In genomic region chr3:160052385-160053047, GRCh38 we compare ENCODE assay signal across 12 cellular contexts.
DNase-seq lines count a peak whose midpoint lies in the region; ATAC-seq and TF ChIP-seq lines count a peak whose summit lies in the region.
"Had no signal": no experiment of that assay in that cellular context is flagged by ENCODE, and none has a peak within 500 bp of the region (broad histone marks: within the 10 kb centered on the region; RNA-seq: fewer than 3 reads in every experiment).

No MANE protein-coding gene starts in this region.

- peak overlapping the region; percentile 3; the same call in 1 of the 2 replicates for H3K4me3 ChIP-seq in WI38 (ENCODE audit: low read depth, low read length)
- H3K4me3 ChIP-seq in fibroblast of villous mesenchyme (ENCODE audit: low read depth, low read length), result peak overlapping the region; percentile 31
- no peak overlapping the region for H3K4me3 ChIP-seq in neural progenitor cell

- H3K36me3 ChIP-seq in neural progenitor cell, result no peaks in the 10 kb centered on the region

- no peak overlapping the region for H3K4me2 ChIP-seq in neural progenitor cell

- H3K27me3 Mint-ChIP-seq in neural progenitor cell (ENCODE audit: insufficient read depth, low read depth), result peaks cover 15% of the 10 kb centered on the region

- H3K9ac ChIP-seq in neural progenitor cell, result no peak overlapping the region

- H3K36me3 Mint-ChIP-seq in neural progenitor cell, result no peaks in the 10 kb centered on the region
- H3K36me3 Mint-ChIP-seq: memory B cell had no signal

- H3K4me1 ChIP-seq in neural progenitor cell, result peaks cover 7% of the 10 kb centered on the region

- H4K20me1 ChIP-seq in neural progenitor cell (ENCODE audit: low read depth), result no peaks in the 10 kb centered on the region

- H3K4me1 Mint-ChIP-seq in neural progenitor cell, result no peaks in the 10 kb centered on the region
- H3K4me1 Mint-ChIP-seq: memory B cell had no signal

- H3F3A ChIP-seq in neural progenitor cell (ENCODE audit: low read depth), result no peaks in the 10 kb centered on the region

- DNase-seq in fibroblast of villous mesenchyme (ENCODE audit: low read depth) (peak; percentile 21), neural progenitor cell (ENCODE audit: low spot score) (no peak), NCI-H526 treated with DMSO at 0.1 percent for 48 hours (lab: John Stamatoyannopoulos, UW) (no peak), epidermal melanocyte (ENCODE audit: insufficient read length, low spot score) (no peak), T-helper 2 cell (no peak)
- DNase-seq: activated effector memory CD4-positive, alpha-beta T cell treated with Interleukin-2 at 50 U/mL for 16 hours; DMS79; posterior cingulate gyrus had no signal

- no peak overlapping the region for H3K4me3 Mint-ChIP-seq in neural progenitor cell
- H3K4me3 Mint-ChIP-seq: memory B cell had no signal

- no peak overlapping the region for H3K27ac Mint-ChIP-seq in neural progenitor cell
- H3K27ac Mint-ChIP-seq: memory B cell had no signal

- TF ChIP-seq CTCF in C4-2B (conservative IDR thresholded peaks at IDR 0.05) (no peak), WI38 (IDR thresholded peaks at IDR 0.05; ENCODE audit: low read depth, low read length) (no peak), fibroblast of villous mesenchyme (IDR thresholded peaks at IDR 0.05; ENCODE audit: insufficient read depth, low read depth, low read length) (no peak), neural progenitor cell (IDR thresholded peaks at IDR 0.05) (no peak)

- H3K9me3 Mint-ChIP-seq in neural progenitor cell, result no peaks in the 10 kb centered on the region
- H3K9me3 Mint-ChIP-seq: memory B cell had no signal

- peak overlapping the region; percentile 26; the same call in 1 of the 2 replicates for H3K27ac ChIP-seq in C4-2B
- no peak overlapping the region for H3K27ac ChIP-seq in neural progenitor cell

- no peaks in the 10 kb centered on the region for H3K79me2 ChIP-seq in neural progenitor cell (ENCODE audit: low read depth)

- no peaks in the 10 kb centered on the region for H3K27me3 ChIP-seq in neural progenitor cell

- peak overlapping the region; percentile 61 for H2AFZ ChIP-seq in neural progenitor cell (replicated peaks)

- H3K9me3 ChIP-seq in neural progenitor cell (ENCODE audit: low read depth), result no peaks in the 10 kb centered on the region

- no peak for ATAC-seq in HG03175 (IDR thresholded peaks at IDR 0.05; ENCODE audit: unreplicated experiment)
